In genomic region chr11:110298298-110298765, GRCh38 we compare ENCODE assay signal across 16 cellular contexts. TPM values are rescaled to one million over a fixed set of nuclear protein-coding genes. Genes with fewer than 3 reads are reported as not detected.
DNase-seq lines count a peak whose midpoint lies in the region; TF ChIP-seq lines count a peak whose summit lies in the region.
"Had no signal": no experiment of that assay in that cellular context is flagged by ENCODE, and none has a peak within 500 bp of the region (broad histone marks: within the 10 kb centered on the region; RNA-seq: fewer than 3 reads in every experiment).

No MANE protein-coding gene starts in this region.

- no peak overlapping the region for H2AFZ ChIP-seq in hepatocyte

- H3K4me1 ChIP-seq in hepatocyte (ENCODE audit: insufficient read depth) = peaks cover 28% of the 10 kb centered on the region
- H3K4me1 ChIP-seq in uterus = peaks cover 0 to 9% of the 10 kb centered on the region in 2 donors

- intact Hi-C loops in uterus (cut with DNase I; ENCODE audit: low total_unique reads) = no loop called here

- H3K9ac ChIP-seq in SK-N-MC (ENCODE audit: insufficient read length) = no peak overlapping the region
- H3K9ac ChIP-seq: BLaER1 treated with 17β-estradiol and CSF1 and Interleukin-3, amounts not matched to agents 10 nM and 100 nM had no signal

- peak overlapping the region; percentile 79 for H3K27ac Mint-ChIP-seq in type B pancreatic cell
- H3K27ac Mint-ChIP-seq: activated naive CD4-positive, alpha-beta T cell treated with anti-CD3 and anti-CD28 coated beads, Interleukin-2, amount 10 ng/mL, durations not matched to agents 7 days and 5 days; T-helper 1 cell treated with Interleukin-12 subunit alpha and Interleukin-12 subunit beta and Interleukin-4 antibody, amounts not matched to agents 30 μg/mL and 1 μg/mL, for 36 hours had no signal

- peak overlapping the region; percentile 20 for H3K4me3 Mint-ChIP-seq in type B pancreatic cell
- H3K4me3 Mint-ChIP-seq: T-helper 1 cell treated with Interleukin-12 subunit alpha and Interleukin-12 subunit beta and Interleukin-4 antibody, amounts not matched to agents 30 μg/mL and 1 μg/mL, for 36 hours had no signal

- H3K27ac ChIP-seq in SK-N-MC (peak overlapping the region; percentile 98), hepatocyte (peak overlapping the region; percentile 98), uterus (no peak overlapping the region)
- H3K27ac ChIP-seq: BLaER1 treated with 17β-estradiol and CSF1 and Interleukin-3, amounts not matched to agents 10 nM and 100 nM had no signal

- H3K27me3 ChIP-seq in hepatocyte (no peaks in the 10 kb centered on the region), uterus (no peaks in the 10 kb centered on the region)
- H3K27me3 ChIP-seq: BLaER1 treated with 17β-estradiol and CSF1 and Interleukin-3, amounts not matched to agents 10 nM and 100 nM had no signal

- peaks cover 5% of the 10 kb centered on the region for H3K9me3 Mint-ChIP-seq in type B pancreatic cell
- H3K9me3 Mint-ChIP-seq: activated naive CD4-positive, alpha-beta T cell treated with anti-CD3 and anti-CD28 coated beads, Interleukin-2, amount 10 ng/mL, durations not matched to agents 7 days and 5 days; T-helper 1 cell treated with Interleukin-12 subunit alpha and Interleukin-12 subunit beta and Interleukin-4 antibody, amounts not matched to agents 30 μg/mL and 1 μg/mL, for 36 hours had no signal

- H3K9me2 ChIP-seq in hepatocyte (replicated peaks; ENCODE audit: insufficient read depth) = no peaks in the 10 kb centered on the region

- WGBS in hepatocyte (ENCODE audit: low lambda C conversion rate, missing lambda C conversion rate) = 32% methylated on average over 5 of the region's 5 CpGs

- peaks cover 2% of the 10 kb centered on the region for H3K27me3 Mint-ChIP-seq in type B pancreatic cell

- peaks cover 23% of the 10 kb centered on the region for H3K4me1 Mint-ChIP-seq in type B pancreatic cell (ENCODE audit: unreplicated experiment)

- peaks cover 24% of the 10 kb centered on the region for H3K79me2 ChIP-seq in hepatocyte

- H3K4me2 ChIP-seq in hepatocyte = peak overlapping the region; percentile 76

- TF ChIP-seq CTCF in hepatocyte (IDR thresholded peaks at IDR 0.05; ENCODE audit: poor library complexity) (no peak), type B pancreatic cell (conservative IDR thresholded peaks at IDR 0.05) (no peak), uterus (IDR thresholded peaks at IDR 0.05) (no peak)

- H3K36me3 Mint-ChIP-seq in type B pancreatic cell = no peaks in the 10 kb centered on the region

- no peak overlapping the region for H3K4me3 ChIP-seq in SK-N-MC
- H3K4me3 ChIP-seq in hepatocyte = no peak overlapping the region
- H3K4me3 ChIP-seq in uterus = no peak overlapping the region
- H3K4me3 ChIP-seq: BLaER1 treated with 17β-estradiol and CSF1 and Interleukin-3, amounts not matched to agents 10 nM and 100 nM had no signal

- DNase-seq in HT1080 (ENCODE audit: low read depth) (peak; percentile 47), SK-N-MC (ENCODE audit: low read depth, low spot score) (no peak), hepatocyte (ENCODE audit: low spot score) (peak; percentile 22), type B pancreatic cell (ENCODE audit: extremely low spot score, unreplicated experiment) (no peak), uterus (no peak), DMS53 (lab: John Stamatoyannopoulos, UW) (no peak), NCI-H82 treated with DMSO at 0.1 percent for 48 hours (lab: John Stamatoyannopoulos, UW; ENCODE audit: unreplicated experiment) (no peak)
- DNase-seq: activated CD4-positive, CD25-positive, alpha-beta regulatory T cell treated with anti-CD3 and anti-CD28 coated beads, Interleukin-2, amount 50 U/mL, for 72 hours; activated naive CD4-positive, alpha-beta T cell treated with anti-CD3 and anti-CD28 coated beads, Interleukin-2, amount 10 ng/mL, durations not matched to agents 7 days and 5 days; GOT3; IMR-90; left ventricle myocardium superior; NCI-H1048; NCI-H2081 treated with DMSO at 0.1 percent for 48 hours had no signal

- H3K36me3 ChIP-seq in SK-N-MC (ENCODE audit: insufficient read depth, low read length) (no peaks in the 10 kb centered on the region), hepatocyte (replicated peaks; ENCODE audit: insufficient read depth, low read depth) (no peaks in the 10 kb centered on the region), uterus (no peaks in the 10 kb centered on the region)
- H3K36me3 ChIP-seq: BLaER1 treated with 17β-estradiol and CSF1 and Interleukin-3, amounts not matched to agents 10 nM and 100 nM had no signal

- H4K20me1 ChIP-seq in hepatocyte (ENCODE audit: insufficient read depth, poor library complexity, severe bottlenecking) = peaks cover 15% of the 10 kb centered on the region

- H3K9me3 ChIP-seq in SK-N-MC (ENCODE audit: low read depth, low read length) = no peaks in the 10 kb centered on the region
- H3K9me3 ChIP-seq in hepatocyte (ENCODE audit: low read depth) = no peaks in the 10 kb centered on the region
- H3K9me3 ChIP-seq in uterus = no peaks in the 10 kb centered on the region

- no peak for TF ChIP-seq POLR2A in uterus (IDR thresholded peaks at IDR 0.05)

RNA-seq across cellular contexts. Expression of gene RDX, which starts 1.9 kb away (rescaled TPM):
- total RNA-seq in HT1080 (2014; rRNA removed; shearing (Covaris generic)) = 58.0 and 67.6 TPM in 2 replicates
- polyA plus RNA-seq in HT1080 (2015; cell fraction: cytosol; rRNA removed) = 46.5 and 61.2 TPM in 2 replicates
- 85.2 and 87.6 TPM in 2 replicates for polyA plus RNA-seq in HT1080 (2015; cell fraction: nucleus; rRNA removed)
- 102 and 106 TPM in 2 replicates for total RNA-seq in hepatocyte
- 128 and 143 TPM in 2 replicates for polyA plus RNA-seq in hepatocyte
- 90.7 and 115 TPM in 2 replicates for total RNA-seq in type B pancreatic cell (ENCODE audit: low replicate concordance)
- total RNA-seq in uterus = 100 to 1,000 TPM in 2 of 4 donors, 10 to 100 TPM in 2; 38.5 to 115 (median 97.7) TPM

Comparison
In these comparisons a context has a peak if more than half of its experiments do, and no peak if none do; other contexts are left out.
1. DNase-seq: peak in HT1080 (single experiment) and hepatocyte (single experiment); none in SK-N-MC (single experiment), type B pancreatic cell (single experiment), uterus (0 of 2), DMS53 (single experiment) and NCI-H82 treated with DMSO at 0.1 percent for 48 hours (single experiment).
2. H3K27ac ChIP-seq: peak in SK-N-MC (single experiment) and hepatocyte (single experiment); none in uterus (0 of 2).